ENCODE assay signal across 13 cellular contexts in genomic region chr12:47509398-47509851, GRCh38.
A peak's percentile ranks its signal among the peaks of the same experiment; 100 is the strongest.
DNase-seq lines count a peak whose midpoint lies in the region; ATAC-seq and TF ChIP-seq lines count a peak whose summit lies in the region.
"Had no signal": no experiment of that assay in that cellular context is flagged by ENCODE, and none has a peak within 500 bp of the region (broad histone marks: within the 10 kb centered on the region; RNA-seq: fewer than 3 reads in every experiment).

No MANE protein-coding gene starts in this region.

- ATAC-seq in lung (ENCODE audit: insufficient read depth, low FRiP score): peak; percentile 80

- H3K27ac ChIP-seq in AG04450 (ENCODE audit: low read depth, low read length) (peak overlapping the region; percentile 49), lung (ENCODE audit: low read depth in 1 of 2, low read length in 1 of 2) (no peak overlapping the region)

- CTCF ChIA-PET in AG04450 (lab: Charles Lee): interaction anchor here (0.5 kb wide), 1 partner anchor 1519 kb away, joined by 3 read pairs; no protein-coding TSS in a partner anchor

- no peaks in the 10 kb centered on the region for H3K4me1 ChIP-seq in lung (ENCODE audit: control insufficient read depth in 2 of 2, insufficient read depth in 2 of 2, low read length in 2 of 2)

- H3K9me3 ChIP-seq in AG04450 (ENCODE audit: control insufficient read depth, insufficient read depth, low read length): peaks cover 5% of the 10 kb centered on the region
- peaks cover 4% of the 10 kb centered on the region in 2 donors for H3K9me3 ChIP-seq in lung (ENCODE audit: control insufficient read depth in 2 of 2, insufficient read depth in 1 of 2, low read length in 1 of 2)

- POLR2A ChIA-PET in AG04450 (lab: Yijun Ruan, JAX): interaction anchor here (0.6 kb wide), 1 partner anchor 164 kb away, joined by 3 read pairs; no protein-coding TSS in a partner anchor

- TF ChIP-seq POLR2A in erythroblast (IDR thresholded peaks at IDR 0.05; ENCODE audit: low read length): no peak

- H3K4me3 ChIP-seq in AG04450 (ENCODE audit: low read depth, low read length) (no peak overlapping the region), choroid plexus epithelial cell (ENCODE audit: low read depth, low read length) (no peak overlapping the region), lung (no peak overlapping the region)

- TF ChIP-seq CTCF in AG04450 (IDR thresholded peaks at IDR 0.05; ENCODE audit: low read depth, low read length) (no peak), choroid plexus epithelial cell (conservative IDR thresholded peaks at IDR 0.05; ENCODE audit: low read depth, low read length) (no peak), lung (IDR thresholded peaks at IDR 0.05; ENCODE audit: control extremely low read depth, extremely low read depth) (no peak)

- peak; percentile 52 for DNase-seq in AG04450 (ENCODE audit: low read depth, low spot score)
- DNase-seq in HS-5 (ENCODE audit: low read depth): peak; percentile 24
- peak; percentile 38 for DNase-seq in choroid plexus epithelial cell (ENCODE audit: low read depth)
- DNase-seq in lung (ENCODE audit: low spot score): peak; percentile 38
- DNase-seq in erythroblast (lab: John Stamatoyannopoulos, UW): no peak
- no peak for DNase-seq in iPS-NIHi7 (ENCODE audit: extremely low spot score)
- DNase-seq in NCI-H1092 (lab: John Stamatoyannopoulos, UW): no peak
- DNase-seq in NCI-H446 (lab: John Stamatoyannopoulos, UW): no peak
- DNase-seq: caudate nucleus, DMS53, NCI-H1417, NCI-H748 treated with DMSO at 0.1 percent for 48 hours, occipital lobe had no signal

- no peaks in the 10 kb centered on the region for H3K36me3 ChIP-seq in lung (ENCODE audit: control insufficient read depth in 2 of 2, insufficient read depth in 2 of 2, low read length in 2 of 2)

- H3K27me3 ChIP-seq in AG04450 (ENCODE audit: control insufficient read depth, insufficient read depth, low read length) (no peaks in the 10 kb centered on the region), lung (ENCODE audit: control insufficient read depth, insufficient read depth) (no peaks in the 10 kb centered on the region)

- 50 to 68% methylated on average over 1 of the region's 1 CpG for WGBS in lung, 2 donors

Comparison
In these comparisons a context has a peak if more than half of its experiments do, and no peak if none do; other contexts are left out.
1. DNase-seq: peak in AG04450 (single experiment), HS-5 (single experiment), choroid plexus epithelial cell (single experiment) and lung (single experiment); none in erythroblast (0 of 2), iPS-NIHi7 (single experiment), NCI-H1092 (single experiment) and NCI-H446 (0 of 2).